In the genomic region with DNA sequence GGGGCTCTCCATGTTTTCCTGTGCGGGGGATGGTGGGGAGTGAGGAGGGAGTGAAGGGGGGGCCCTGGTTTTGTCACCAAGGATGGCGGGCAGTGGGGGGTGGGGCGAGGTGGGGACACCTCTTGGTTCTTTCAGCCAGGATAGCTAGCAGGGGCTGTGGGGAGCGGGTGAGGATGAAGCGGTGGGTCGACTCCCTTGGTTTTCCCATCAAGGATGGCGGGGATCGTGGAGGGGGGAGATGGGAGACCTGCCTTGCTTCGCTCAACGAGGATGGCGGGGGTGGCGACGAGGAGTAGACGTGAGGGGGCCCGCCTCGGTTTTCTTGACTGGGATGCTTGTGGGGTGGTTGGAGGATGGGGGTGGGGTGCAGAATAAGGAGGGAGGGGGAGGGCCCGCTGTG, we compare ENCODE assay signal across 8 cellular contexts. TPM values are rescaled to one million over a fixed set of nuclear protein-coding genes. Genes with fewer than 3 reads are reported as not detected.
DNase-seq lines count a peak whose midpoint lies in the region; TF ChIP-seq lines count a peak whose summit lies in the region.

No MANE protein-coding gene starts in this region.

- peak overlapping the region; percentile 41 to 83 (median 52) for H3K4me3 Mint-ChIP-seq in IgD-negative memory B cell

- DNase-seq in AG04450 (ENCODE audit: low read depth, low spot score) (no peak), NCI-H1930 (lab: John Stamatoyannopoulos, UW) (no peak), EL (no peak), glomerular visceral epithelial cell (ENCODE audit: extremely low spot score) (no peak), erythroblast (lab: John Stamatoyannopoulos, UW) (no peak)

- peaks cover 17 to 18% (median 18%) of the 10 kb centered on the region in 3 donors for H3K4me1 Mint-ChIP-seq in IgD-negative memory B cell

- H3K4me1 ChIP-seq in duodenal mucosa (ENCODE audit: control insufficient read depth in 1 of 2, insufficient read depth in 2 of 2, low read length in 2 of 2) = no peaks in the 10 kb centered on the region
- H3K4me1 ChIP-seq in muscle layer of duodenum (ENCODE audit: control insufficient read depth in 1 of 2, insufficient read depth in 2 of 2, low read length in 2 of 2) = no peaks in the 10 kb centered on the region

- no peak for TF ChIP-seq POLR2A in erythroblast (IDR thresholded peaks at IDR 0.05; ENCODE audit: low read length)

- H3K27me3 Mint-ChIP-seq in IgD-negative memory B cell = peaks cover 2% of the 10 kb centered on the region

- POLR2A ChIA-PET in AG04450 (lab: Yijun Ruan, JAX) = no interaction called here

- peak overlapping the region; percentile 66 for H3K4me3 ChIP-seq in AG04450 (ENCODE audit: low read depth, low read length)
- peak overlapping the region; percentile 15 to 43 for H3K4me3 ChIP-seq in duodenal mucosa (ENCODE audit: low read depth in 1 of 2, low read length in 2 of 2)
- peak overlapping the region; percentile 67 to 71 for H3K4me3 ChIP-seq in muscle layer of duodenum (ENCODE audit: low read depth in 1 of 2, low read length in 2 of 2)

- H3K9me3 ChIP-seq in AG04450 (ENCODE audit: control insufficient read depth, insufficient read depth, low read length) (no peaks in the 10 kb centered on the region), duodenal mucosa (ENCODE audit: control insufficient read depth in 1 of 2, low read length in 2 of 2) (no peaks in the 10 kb centered on the region), muscle layer of duodenum (ENCODE audit: control insufficient read depth in 1 of 2, low read length in 2 of 2) (no peaks in the 10 kb centered on the region)

- H3K27me3 ChIP-seq in AG04450 (ENCODE audit: control insufficient read depth, insufficient read depth, low read length) (no peaks in the 10 kb centered on the region), duodenal mucosa (ENCODE audit: control insufficient read depth in 1 of 2, insufficient read depth in 2 of 2, low read length in 2 of 2) (peaks cover 3 to 15% of the 10 kb centered on the region in 2 donors), muscle layer of duodenum (ENCODE audit: low read depth, low read length) (no peaks in the 10 kb centered on the region)

- no peaks in the 10 kb centered on the region for H3K36me3 ChIP-seq in duodenal mucosa (ENCODE audit: control insufficient read depth in 1 of 2, insufficient read depth in 2 of 2, low read length in 2 of 2)
- no peaks in the 10 kb centered on the region for H3K36me3 ChIP-seq in muscle layer of duodenum (ENCODE audit: control insufficient read depth in 1 of 2, insufficient read depth in 2 of 2, low read length in 2 of 2)

- peaks cover 2% of the 10 kb centered on the region for H3K36me3 Mint-ChIP-seq in IgD-negative memory B cell

- no peak for TF ChIP-seq CTCF in AG04450 (IDR thresholded peaks at IDR 0.05; ENCODE audit: low read depth, low read length)

- H3K27ac Mint-ChIP-seq in IgD-negative memory B cell = no peak overlapping the region

- H3K9me3 Mint-ChIP-seq in IgD-negative memory B cell = no peaks in the 10 kb centered on the region

- CTCF ChIA-PET in AG04450 (lab: Charles Lee) = no interaction called here

- no peak overlapping the region for H3K9ac ChIP-seq in duodenal mucosa (ENCODE audit: low read depth in 1 of 2, low read length in 2 of 2)

- H3K27ac ChIP-seq in AG04450 (ENCODE audit: low read depth, low read length) = no peak overlapping the region
- peak overlapping the region; percentile 20 for H3K27ac ChIP-seq in duodenal mucosa (ENCODE audit: low read depth, low read length)
- H3K27ac ChIP-seq in muscle layer of duodenum (ENCODE audit: low read length) = peak overlapping the region; percentile 93

RNA-seq across cellular contexts. Expression of a gene that starts 0.6 kb away (rescaled TPM):
- polyA plus RNA-seq in AG04450 (2011; rRNA removed) (144 and 158 TPM in 2 replicates), IgD-negative memory B cell (10.7 TPM)
- polyA minus RNA-seq in AG04450 (2011; rRNA and poly(A)+ RNA removed) = 107 and 120 TPM in 2 replicates

Comparison
In these comparisons a context has a peak if more than half of its experiments do, and no peak if none do; other contexts are left out.
1. RNA of a gene that starts 0.6 kb away (polyA plus RNA-seq): 144 to 158 TPM in AG04450; 10.7 TPM in IgD-negative memory B cell (single experiment); every median in the first group is over 10 times any median in the second.
2. Peak in every context shown above with its lines, with median percentiles within 50 percentile points of each other: H3K4me3 ChIP-seq.